In genomic region chr20:31722388-31723281, GRCh38 we compare ENCODE assay signal across 1 cellular context.
TF ChIP-seq lines count a peak whose summit lies in the region.

BCL2L1 (minus strand) TSS chr20:31722868; CDS start chr20:31722218, 650 bp downstream.

TF ChIP-seq in HepG2, 621 proteins besides CTCF, POLR2A, EP300 and RAD21 (continued from another document and continues in another):
- TF ChIP-seq HOMEZ (CRISPR knock-in tag; IDR thresholded peaks at IDR 0.05; ENCODE audit: low read depth) = 0 out of 2 replicates have a peak, but pooled peaks have one; percentile 12
- 0 out of 2 replicates have a peak, but pooled peaks have one; percentile 14 for TF ChIP-seq PAX8 (CRISPR knock-in tag; IDR thresholded peaks at IDR 0.05; ENCODE audit: borderline replicate concordance)
- TF ChIP-seq ZKSCAN1 (IDR thresholded peaks at IDR 0.05; ENCODE audit: low read length) = peak; percentile 26; the same call in 1 of the 2 replicates
- no peak for TF ChIP-seq RELA (CRISPR knock-in tag; IDR thresholded peaks at IDR 0.05)
- peak; percentile 69; the same call in 1 of the 2 replicates for TF ChIP-seq DZIP1 (CRISPR knock-in tag; IDR thresholded peaks at IDR 0.05)
- peak; percentile 90; the same call in 1 of the 2 replicates for TF ChIP-seq ZNF775 (CRISPR knock-in tag; IDR thresholded peaks at IDR 0.05; ENCODE audit: borderline replicate concordance)
- TF ChIP-seq ZNF75D (CRISPR knock-in tag; IDR thresholded peaks at IDR 0.05; ENCODE audit: borderline replicate concordance) = peak; percentile 86; the same call in 1 of the 2 replicates
- TF ChIP-seq SMARCC2 (IDR thresholded peaks at IDR 0.05) = no peak
- peak in 1 of 2 experiments; percentile 9; a peak in 1 of 4 replicates for TF ChIP-seq NR2F1 (CRISPR knock-in tag; IDR thresholded peaks at IDR 0.05)
- peak; percentile 97 for TF ChIP-seq AGO2 (optimal IDR thresholded peaks at IDR 0.05; ENCODE audit: low read depth, low read length)
- TF ChIP-seq ZBTB38 (CRISPR knock-in tag; IDR thresholded peaks at IDR 0.05) = no peak
- 0 out of 2 replicates have a peak, but pooled peaks have one; percentile 13 for TF ChIP-seq MEF2D (CRISPR knock-in tag; IDR thresholded peaks at IDR 0.05)
- TF ChIP-seq SRY (CRISPR knock-in tag; IDR thresholded peaks at IDR 0.05) = peak; percentile 19; the same call in 1 of the 2 replicates
- TF ChIP-seq ZKSCAN8 (CRISPR knock-in tag; IDR thresholded peaks at IDR 0.05; ENCODE audit: borderline replicate concordance) = no peak; the same call in 1 of the 2 replicates
- no peak for TF ChIP-seq CSRNP1 (CRISPR knock-in tag; IDR thresholded peaks at IDR 0.05)
- TF ChIP-seq PTBP1 (IDR thresholded peaks at IDR 0.05; ENCODE audit: low read depth, low read length, poor library complexity, severe bottlenecking) = no peak
- TF ChIP-seq ARNTL (CRISPR knock-in tag; IDR thresholded peaks at IDR 0.05) = peak; percentile 46; the same call in 1 of the 2 replicates
- peak; percentile 82 for TF ChIP-seq RBFOX2 (IDR thresholded peaks at IDR 0.05; ENCODE audit: low read depth, low read length)
- TF ChIP-seq ZNF333 (CRISPR knock-in tag; IDR thresholded peaks at IDR 0.05; ENCODE audit: borderline replicate concordance) = no peak
- TF ChIP-seq ZSCAN9 (CRISPR knock-in tag; IDR thresholded peaks at IDR 0.05; ENCODE audit: borderline replicate concordance) = peak; percentile 7; the same call in 1 of the 2 replicates
- TF ChIP-seq TAF15 (IDR thresholded peaks at IDR 0.05; ENCODE audit: low read depth, low read length, poor library complexity, severe bottlenecking) = peak; percentile 69
- TF ChIP-seq FOXO4 (CRISPR knock-in tag; conservative IDR thresholded peaks at IDR 0.05) = 0 out of 2 replicates have a peak, but pooled peaks have one; percentile 71
- no peak; the same call in 1 of the 2 replicates for TF ChIP-seq TMF1 (CRISPR knock-in tag; IDR thresholded peaks at IDR 0.05; ENCODE audit: low read depth)
- TF ChIP-seq MXI1 (IDR thresholded peaks at IDR 0.05; ENCODE audit: borderline replicate concordance, low read depth, low read length) = 0 out of 3 replicates have a peak, but pooled peaks have one; percentile 55
- peak; percentile 68 for TF ChIP-seq CHD2 (IDR thresholded peaks at IDR 0.05; ENCODE audit: low read depth, low read length)
- peak; percentile 53; the same call in 1 of the 2 replicates for TF ChIP-seq IRF2 (CRISPR knock-in tag; IDR thresholded peaks at IDR 0.05)
- TF ChIP-seq ZNF431 (CRISPR knock-in tag; IDR thresholded peaks at IDR 0.05; ENCODE audit: borderline replicate concordance, low read depth) = no peak
- TF ChIP-seq RBM22 (optimal IDR thresholded peaks at IDR 0.05; ENCODE audit: low read length) = peak; percentile 71
- TF ChIP-seq NFYB (CRISPR knock-in tag; IDR thresholded peaks at IDR 0.05) = no peak
- TF ChIP-seq TEAD2 (CRISPR knock-in tag; IDR thresholded peaks at IDR 0.05) = no peak
- no peak for TF ChIP-seq CERS6 (CRISPR knock-in tag; IDR thresholded peaks at IDR 0.05)
- TF ChIP-seq ZNF614 (CRISPR knock-in tag; IDR thresholded peaks at IDR 0.05; ENCODE audit: borderline replicate concordance) = 0 out of 2 replicates have a peak, but pooled peaks have one; percentile 23
- TF ChIP-seq TRAFD1 (CRISPR knock-in tag; IDR thresholded peaks at IDR 0.05; ENCODE audit: borderline replicate concordance) = 0 out of 2 replicates have a peak, but pooled peaks have one; percentile 40
- 0 out of 2 replicates have a peak, but pooled peaks have one; percentile 16 for TF ChIP-seq GATAD2A (CRISPR knock-in tag; IDR thresholded peaks at IDR 0.05)
- peak; percentile 8; the same call in 1 of the 2 replicates for TF ChIP-seq ZNF331 (CRISPR knock-in tag; IDR thresholded peaks at IDR 0.05)
- TF ChIP-seq ZNF441 (CRISPR knock-in tag; IDR thresholded peaks at IDR 0.05; ENCODE audit: borderline replicate concordance) = peak; percentile 17
- 0 out of 2 replicates have a peak, but pooled peaks have one; percentile 6 for TF ChIP-seq ZNF292 (CRISPR knock-in tag; IDR thresholded peaks at IDR 0.05; ENCODE audit: borderline replicate concordance, low read depth)
- TF ChIP-seq KLF16 (CRISPR knock-in tag; IDR thresholded peaks at IDR 0.05) = no peak
- TF ChIP-seq SOX13 (IDR thresholded peaks at IDR 0.05) = peak; percentile 20
- peak in 1 of 2 experiments; percentile 50; a peak in 1 of 4 replicates for TF ChIP-seq SOX13 (CRISPR knock-in tag; conservative IDR thresholded peaks at IDR 0.05 in 1 of 2, IDR thresholded peaks at IDR 0.05 in 1 of 2)
- TF ChIP-seq ZNF136 (CRISPR knock-in tag; IDR thresholded peaks at IDR 0.05; ENCODE audit: low read depth) = no peak
- no peak for TF ChIP-seq GABPA (IDR thresholded peaks at IDR 0.05; ENCODE audit: low read depth, low read length)
- 0 out of 2 replicates have a peak, but pooled peaks have one; percentile 13 for TF ChIP-seq GABPA (CRISPR knock-in tag; IDR thresholded peaks at IDR 0.05; ENCODE audit: low read depth)
- TF ChIP-seq MED13 (CRISPR knock-in tag; IDR thresholded peaks at IDR 0.05) = 0 out of 2 replicates have a peak, but pooled peaks have one; percentile 7
- peak; percentile 29; the same call in 1 of the 2 replicates for TF ChIP-seq RARA (CRISPR knock-in tag; IDR thresholded peaks at IDR 0.05)
- TF ChIP-seq MNT (IDR thresholded peaks at IDR 0.05) = peak; percentile 30; the same call in 1 of the 2 replicates
- TF ChIP-seq ZNF430 (CRISPR knock-in tag; IDR thresholded peaks at IDR 0.05) = peak; percentile 66; the same call in 1 of the 2 replicates
- TF ChIP-seq AHDC1 (CRISPR knock-in tag; IDR thresholded peaks at IDR 0.05; ENCODE audit: borderline replicate concordance) = peak; percentile 72
